In genomic region chr4:63814171-63814964, GRCh38 we compare ENCODE assay signal across 24 cellular contexts.
"Had no signal": no experiment of that assay in that cellular context is flagged by ENCODE, and none has a peak within 500 bp of the region (broad histone marks: within the 10 kb centered on the region; RNA-seq: fewer than 3 reads in every experiment).

No MANE protein-coding gene starts in this region.

- ATAC-seq: activated CD8-positive, alpha-beta memory T cell treated with anti-CD3 and anti-CD28 coated beads, Interleukin-2, amount 10 ng/mL, durations not matched to agents 7 days and 5 days; activated T-cell treated with anti-CD3 and anti-CD28 coated beads, Interleukin-2, amount 50 U/mL, for 4 hours; activated T-helper 17 cell treated with anti-CD3 and anti-CD28 coated beads, Interleukin-2, amount 50 U/mL, for 72 hours; SK-N-SH treated with all-trans-retinoic acid at 6 μM for 48 hours; WTC11 had no signal

- DNase-seq: activated CD4-positive, alpha-beta T cell treated with anti-CD3 and anti-CD28 coated beads for 1 hour; activated CD4-positive, alpha-beta T cell treated with anti-CD3 and anti-CD28 coated beads, Interleukin-2, amount 10 ng/mL, durations not matched to agents 24 days and 14 days; activated CD4-positive, alpha-beta T cell treated with anti-CD3 and anti-CD28 coated beads, Interleukin-2, amount 50 U/mL, for 48 hours; activated CD8-positive, alpha-beta memory T cell treated with anti-CD3 and anti-CD28 coated beads, Interleukin-2, amount 10 ng/mL, durations not matched to agents 7 days and 5 days; activated gamma-delta T cell; activated naive CD4-positive, alpha-beta T cell treated with anti-CD3 and anti-CD28 coated beads for 36 hours; activated T-cell treated with anti-CD3 and anti-CD28 coated beads, Interleukin-2, amount 50 U/mL, for 4 hours; caudate nucleus; MG63; MV-4-11; NCI-H1092 treated with DMSO at 0.1 percent for 48 hours; NCI-H1436; NCI-H187; NCI-H2081; NCI-H510A treated with DMSO at 0.1 percent for 48 hours; Peyer's patch; Right ventricle myocardium superior; SW 1271 had no signal

- H3K4me3 ChIP-seq: MG63, Peyer's patch, SJSA1 had no signal

- H3K27me3 ChIP-seq: MG63, Peyer's patch, SJSA1 had no signal

- H3K27ac Mint-ChIP-seq: activated CD4-positive, alpha-beta T cell treated with anti-CD3 and anti-CD28 coated beads, Interleukin-2, amount 10 ng/mL, durations not matched to agents 24 days and 14 days; activated CD8-positive, alpha-beta memory T cell treated with anti-CD3 and anti-CD28 coated beads, Interleukin-2, amount 10 ng/mL, durations not matched to agents 7 days and 5 days; activated naive CD4-positive, alpha-beta T cell treated with anti-CD3 and anti-CD28 coated beads for 36 hours; activated naive CD8-positive, alpha-beta T cell; activated T-helper 17 cell treated with anti-CD3 and anti-CD28 coated beads, Interleukin-2, amount 50 U/mL, for 72 hours; WTC11 had no signal

- H3K36me3 ChIP-seq: MG63, Peyer's patch, SJSA1 had no signal

- H3K4me1 ChIP-seq: Peyer's patch, SJSA1 had no signal

- H3K27me3 Mint-ChIP-seq: activated CD4-positive, alpha-beta T cell treated with anti-CD3 and anti-CD28 coated beads, Interleukin-2, amount 10 ng/mL, durations not matched to agents 24 days and 14 days; activated CD8-positive, alpha-beta memory T cell treated with anti-CD3 and anti-CD28 coated beads, Interleukin-2, amount 10 ng/mL, durations not matched to agents 7 days and 5 days; activated naive CD8-positive, alpha-beta T cell; activated T-helper 17 cell treated with anti-CD3 and anti-CD28 coated beads, Interleukin-2, amount 50 U/mL, for 72 hours had no signal

- H3K4me1 Mint-ChIP-seq: activated CD4-positive, alpha-beta T cell treated with anti-CD3 and anti-CD28 coated beads, Interleukin-2, amount 10 ng/mL, durations not matched to agents 24 days and 14 days; activated CD8-positive, alpha-beta memory T cell treated with anti-CD3 and anti-CD28 coated beads, Interleukin-2, amount 10 ng/mL, durations not matched to agents 7 days and 5 days; activated T-helper 17 cell treated with anti-CD3 and anti-CD28 coated beads, Interleukin-2, amount 50 U/mL, for 72 hours had no signal

- H3K9me3 ChIP-seq: MG63, Peyer's patch, SJSA1 had no signal

- H3K4me3 Mint-ChIP-seq: activated CD4-positive, alpha-beta T cell treated with anti-CD3 and anti-CD28 coated beads, Interleukin-2, amount 10 ng/mL, durations not matched to agents 24 days and 14 days; activated CD8-positive, alpha-beta memory T cell treated with anti-CD3 and anti-CD28 coated beads, Interleukin-2, amount 10 ng/mL, durations not matched to agents 7 days and 5 days; activated naive CD4-positive, alpha-beta T cell treated with anti-CD3 and anti-CD28 coated beads for 36 hours; activated naive CD8-positive, alpha-beta T cell; activated T-cell treated with anti-CD3 and anti-CD28 coated beads, Interleukin-2, amount 50 U/mL, for 4 hours; activated T-helper 17 cell treated with anti-CD3 and anti-CD28 coated beads, Interleukin-2, amount 50 U/mL, for 72 hours; WTC11 had no signal

- H3K27ac ChIP-seq: Peyer's patch, RWPE1, SJSA1 had no signal

- H3K36me3 Mint-ChIP-seq: activated CD8-positive, alpha-beta memory T cell treated with anti-CD3 and anti-CD28 coated beads, Interleukin-2, amount 10 ng/mL, durations not matched to agents 7 days and 5 days; activated naive CD8-positive, alpha-beta T cell; WTC11 had no signal
